In the genomic region with DNA sequence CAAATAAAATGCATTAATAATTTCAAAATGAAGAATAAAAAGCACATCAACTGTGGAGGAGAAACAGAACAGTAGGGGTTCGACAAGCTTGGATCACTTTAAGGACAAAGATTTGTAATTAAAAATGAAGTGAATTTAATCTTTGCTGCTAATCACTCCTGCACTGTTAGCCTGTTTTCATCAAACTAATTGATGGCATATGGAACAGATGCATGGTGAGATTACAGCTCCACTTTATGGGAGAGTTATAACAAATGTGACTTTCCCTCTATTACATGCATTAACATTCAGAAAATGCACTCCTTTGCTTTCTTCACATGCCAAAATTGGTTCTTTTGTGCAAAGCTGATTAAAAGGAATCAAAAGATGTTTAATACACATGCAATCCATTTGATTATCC, we compare ENCODE assay signal across 26 cellular contexts.
"Had no signal": no experiment of that assay in that cellular context is flagged by ENCODE, and none has a peak within 500 bp of the region (broad histone marks: within the 10 kb centered on the region; RNA-seq: fewer than 3 reads in every experiment).

No MANE protein-coding gene starts in this region.

- H3K27ac ChIP-seq: esophagus squamous epithelium, heart right ventricle, neutrophil, pancreas, right lobe of liver, thyroid gland, vagina had no signal

- DNase-seq: cortex of kidney; effector memory CD8-positive, alpha-beta T cell; erythroblast; esophagus squamous epithelium; foreskin melanocyte; glutamatergic neuron; heart right ventricle; hypothalamus; left ventricle myocardium superior; mucosa of descending colon; naive B cell; pancreas; retina; right lobe of liver; small intestine; stimulated activated CD4-positive, alpha-beta T cell treated with anti-CD3 and anti-CD28 coated beads, Interleukin-15, amount 100 ng/mL, for 24 hours; stimulated activated CD4-positive, alpha-beta T cell treated with anti-CD3 and anti-CD28 coated beads, Interleukin-2, amount 100 ng/mL, for 48 hours; stimulated activated CD8-positive, alpha-beta memory T cell treated with anti-CD3 and anti-CD28 coated beads, Interleukin-4, amount 100 ng/mL, for 48 hours; stimulated activated naive CD4-positive, alpha-beta T cell; stimulated activated naive CD8-positive, alpha-beta T cell treated with anti-CD3 and anti-CD28 coated beads, Interleukin-15, amount 100 ng/mL, for 72 hours; thyroid gland; trophoblast cell had no signal

- H3K36me3 ChIP-seq: esophagus squamous epithelium, heart right ventricle, neutrophil, pancreas, right lobe of liver, thyroid gland, vagina had no signal

- H3K4me3 ChIP-seq: esophagus squamous epithelium, heart right ventricle, lung, mucosa of descending colon, pancreas, right lobe of liver, thyroid gland, vagina had no signal

- H3K9me3 ChIP-seq: esophagus squamous epithelium, heart right ventricle, mucosa of descending colon, neutrophil, pancreas, right lobe of liver, thyroid gland, vagina had no signal

- ATAC-seq: effector memory CD8-positive, alpha-beta T cell; heart right ventricle; left ventricle myocardium superior; mucosa of descending colon; natural killer cell treated with Interleukin-12 subunit alpha and Interleukin-12 subunit beta and Interleukin-15 and Interleukin-18, amount 100 ng/mL, for 72 hours; pancreas; right lobe of liver; stimulated activated naive CD8-positive, alpha-beta T cell treated with anti-CD3 and anti-CD28 coated beads, Interleukin-15, amount 100 ng/mL, for 72 hours had no signal

- H3K27me3 ChIP-seq: esophagus squamous epithelium, heart right ventricle, neutrophil, pancreas, right lobe of liver, thyroid gland, vagina had no signal

- H3K4me1 ChIP-seq: esophagus squamous epithelium, heart right ventricle, pancreas, right lobe of liver, thyroid gland, vagina had no signal
